In genomic region chr21:27564684-27565280, GRCh38 we compare ENCODE assay signal across 8 cellular contexts.
DNase-seq lines count a peak whose midpoint lies in the region; ATAC-seq and TF ChIP-seq lines count a peak whose summit lies in the region.

No MANE protein-coding gene starts in this region.

- H3K27ac ChIP-seq in AG04450 (ENCODE audit: low read depth, low read length) (no peak overlapping the region), Panc1 (ENCODE audit: low read length) (no peak overlapping the region), neural cell (ENCODE audit: low read length) (no peak overlapping the region)

- H3K4me1 ChIP-seq in Panc1 (ENCODE audit: control insufficient read depth, insufficient read depth, low read length) = no peaks in the 10 kb centered on the region

- H3K9me3 ChIP-seq in AG04450 (ENCODE audit: control insufficient read depth, insufficient read depth, low read length) (no peaks in the 10 kb centered on the region), Panc1 (ENCODE audit: control insufficient read depth, insufficient read depth, low read depth, low read length) (no peaks in the 10 kb centered on the region), neural cell (ENCODE audit: low read length) (no peaks in the 10 kb centered on the region)

- DNase-seq in AG04450 (ENCODE audit: low read depth, low spot score) (peak; percentile 20), H7 (peak; percentile 9), Panc1 (ENCODE audit: low read depth, low spot score) (no peak), epithelial cell of proximal tubule (ENCODE audit: low read depth) (no peak)

- H3K4me2 ChIP-seq in neural cell (ENCODE audit: low read length) = no peak overlapping the region

- in situ Hi-C loops in Panc1 (cut with HindIII; ENCODE audit: low pct_unique_long_range_greater_than_20kb, low sequenced_read_pairs) = no loop called here

- no peak overlapping the region for H2AFZ ChIP-seq in neural cell (ENCODE audit: low read depth, low read length)

- H3K27me3 ChIP-seq in AG04450 (ENCODE audit: control insufficient read depth, insufficient read depth, low read length) (no peaks in the 10 kb centered on the region), H7 (ENCODE audit: control insufficient read depth, insufficient read depth, low read length) (no peaks in the 10 kb centered on the region), Panc1 (ENCODE audit: control insufficient read depth, insufficient read depth, low read length) (no peaks in the 10 kb centered on the region), neural cell (ENCODE audit: insufficient read depth, low read depth, low read length) (no peaks in the 10 kb centered on the region)

- ATAC-seq in Panc1 (no peak), GM18870 (IDR thresholded peaks at IDR 0.05; ENCODE audit: unreplicated experiment) (no peak), GM19397 (IDR thresholded peaks at IDR 0.05; ENCODE audit: unreplicated experiment) (no peak), GM21526 (IDR thresholded peaks at IDR 0.05; ENCODE audit: low FRiP score, unreplicated experiment) (no peak)

- no peaks in the 10 kb centered on the region for H4K20me1 ChIP-seq in neural cell (ENCODE audit: insufficient read depth)

- intact Hi-C loops in Panc1 (cut with micrococcal nuclease; ENCODE audit: unreplicated experiment) = no loop called here

- TF ChIP-seq CTCF in AG04450 (IDR thresholded peaks at IDR 0.05; ENCODE audit: low read depth, low read length) = peak; percentile 76
- peak; percentile 53; the same call in 1 of the 2 replicates for TF ChIP-seq CTCF in Panc1 (IDR thresholded peaks at IDR 0.05)
- peak; percentile 94 for TF ChIP-seq CTCF in epithelial cell of proximal tubule (conservative IDR thresholded peaks at IDR 0.05; ENCODE audit: low read depth, low read length)
- TF ChIP-seq CTCF in neural cell (IDR thresholded peaks at IDR 0.05; ENCODE audit: poor library complexity, severe bottlenecking) = peak; percentile 69

- TF ChIP-seq RAD21 in neural cell (conservative IDR thresholded peaks at IDR 0.05) = peak; percentile 71

- H3K9me2 ChIP-seq in neural cell (ENCODE audit: insufficient read depth, low read length) = no peaks in the 10 kb centered on the region

- no peak overlapping the region for H3K9ac ChIP-seq in neural cell (ENCODE audit: low read length)

- TF ChIP-seq EP300 in neural cell (conservative IDR thresholded peaks at IDR 0.05; ENCODE audit: poor library complexity, severe bottlenecking) = no peak

- no peaks in the 10 kb centered on the region for H3F3A ChIP-seq in neural cell (ENCODE audit: insufficient read depth, low read length, poor library complexity, severe bottlenecking)

- no peak overlapping the region for H3K4me3 ChIP-seq in AG04450 (ENCODE audit: low read depth, low read length)
- no peak overlapping the region for H3K4me3 ChIP-seq in H7 (ENCODE audit: insufficient read depth, low read depth, low read length)
- no peak overlapping the region for H3K4me3 ChIP-seq in Panc1 (ENCODE audit: low read depth in 2 of 2, low read length in 2 of 2)
- H3K4me3 ChIP-seq in epithelial cell of proximal tubule (ENCODE audit: low read depth, low read length) = no peak overlapping the region
- no peak overlapping the region for H3K4me3 ChIP-seq in neural cell (ENCODE audit: low read length)

- H3K36me3 ChIP-seq in H7 (replicated peaks; ENCODE audit: control insufficient read depth, insufficient read depth, low read length) (no peaks in the 10 kb centered on the region), Panc1 (ENCODE audit: control insufficient read depth, insufficient read depth, low read length) (no peaks in the 10 kb centered on the region), neural cell (ENCODE audit: insufficient read depth, low read length) (no peaks in the 10 kb centered on the region)

- POLR2A ChIA-PET in AG04450 (lab: Yijun Ruan, JAX) = no interaction called here
- POLR2A ChIA-PET in Panc1 (lab: Charles Lee) = interaction anchor here (0.7 kb wide), 1 partner anchor 233 kb away, joined by 3 read pairs; no protein-coding TSS in a partner anchor

- CTCF ChIA-PET in AG04450 (lab: Charles Lee) (interaction anchor here (0.6 to 2.8 kb wide), 29 partner anchors 9 to 716 kb away, joined by 3 to 13 read pairs (median 4); no protein-coding TSS in a partner anchor), Panc1 (lab: Charles Lee) (interaction anchor here (0.6 kb wide), 1 partner anchor 462 kb away, joined by 10 read pairs; no protein-coding TSS in a partner anchor)

- no peaks in the 10 kb centered on the region for H3K79me2 ChIP-seq in neural cell (replicated peaks; ENCODE audit: insufficient read depth, low read length)

- BruUV-seq in Panc1 (replicated peaks; lab: Mats Ljungman, UMichigan) = no TSS peak

TF ChIP-seq in neural cell, 6 proteins besides CTCF, POLR2A, EP300 and RAD21:
- TF ChIP-seq POLR2AphosphoS5 (IDR thresholded peaks at IDR 0.05) (no peak), SMC3 (conservative IDR thresholded peaks at IDR 0.05; ENCODE audit: poor library complexity) (peak; percentile 77)

Comparison
In these comparisons a context has a peak if more than half of its experiments do, and no peak if none do; other contexts are left out.
1. DNase-seq: peak in AG04450 (single experiment) and H7 (single experiment); none in Panc1 (single experiment) and epithelial cell of proximal tubule (single experiment).
2. Peak in every context shown above with its lines, with median percentiles within 50 percentile points of each other: CTCF ChIP-seq.